9 cellular contexts compared by ENCODE assay signal in genomic region chr9:37034938-37035471, GRCh38. TPM values are rescaled to one million over a fixed set of nuclear protein-coding genes. Genes with fewer than 3 reads are reported as not detected.
A peak's percentile ranks its signal among the peaks of the same experiment; 100 is the strongest.
DNase-seq lines count a peak whose midpoint lies in the region; ATAC-seq and TF ChIP-seq lines count a peak whose summit lies in the region.
"Had no signal": no experiment of that assay in that cellular context is flagged by ENCODE, and none has a peak within 500 bp of the region (broad histone marks: within the 10 kb centered on the region; RNA-seq: fewer than 3 reads in every experiment).

No MANE protein-coding gene starts in this region.

- TF ChIP-seq CTCF in GM12865 (IDR thresholded peaks at IDR 0.05; ENCODE audit: insufficient read depth, low read depth, low read length, missing control alignments), result no peak
- TF ChIP-seq CTCF in kidney epithelial cell (IDR thresholded peaks at IDR 0.05; ENCODE audit: insufficient read depth, low read length, poor library complexity, severe bottlenecking), result peak; percentile 0

- peaks cover 62 to 74% of the 10 kb centered on the region in 2 donors for H3K27me3 Mint-ChIP-seq in CD4-positive, alpha-beta memory T cell
- peaks cover 72 to 89% of the 10 kb centered on the region in 2 donors for H3K27me3 Mint-ChIP-seq in T-cell

- H3K4me3 ChIP-seq in CD4-positive, alpha-beta memory T cell (ENCODE audit: low read length in 2 of 2), result no peak overlapping the region
- H3K4me3 ChIP-seq in GM12865 (ENCODE audit: low read depth, low read length) (peak overlapping the region; percentile 87), kidney epithelial cell (ENCODE audit: low read depth, low read length) (no peak overlapping the region)
- H3K4me3 ChIP-seq: MG63 had no signal

- H3K9me3 Mint-ChIP-seq in CD4-positive, alpha-beta memory T cell, result peaks cover 0 to 11% (median 4%) of the 10 kb centered on the region in 8 donors
- no peaks in the 10 kb centered on the region for H3K9me3 Mint-ChIP-seq in T-cell

- peaks cover 0 to 5% of the 10 kb centered on the region in 2 donors for H3K36me3 Mint-ChIP-seq in CD4-positive, alpha-beta memory T cell
- H3K36me3 Mint-ChIP-seq in T-cell, result no peaks in the 10 kb centered on the region

- H3K9me3 ChIP-seq in CD4-positive, alpha-beta memory T cell (ENCODE audit: control insufficient read depth in 1 of 2, low read length in 2 of 2), result no peaks in the 10 kb centered on the region
- H3K9me3 ChIP-seq: MG63 had no signal

- H3K27ac Mint-ChIP-seq in CD4-positive, alpha-beta memory T cell, result peak overlapping the region in 3 of 7 donors; percentile 29 to 64 (median 59)
- H3K27ac Mint-ChIP-seq in T-cell, result peak overlapping the region in 1 of 2 donors; percentile 19

- peaks cover 55% of the 10 kb centered on the region for H3K4me1 ChIP-seq in CD4-positive, alpha-beta memory T cell (ENCODE audit: insufficient read depth, low read length)

- intact Hi-C loops in CD4-positive, alpha-beta memory T cell (cut with micrococcal nuclease), result no loop called here

- CTCF ChIA-PET in CD4-positive, alpha-beta memory T cell (lab: Charles Lee; ENCODE audit: partially characterized antibody), result no interaction called here
- CTCF ChIA-PET in T-cell (lab: Charles Lee), result no interaction called here

- POLR2A ChIA-PET in CD4-positive, alpha-beta memory T cell (lab: Charles Lee; ENCODE audit: partially characterized antibody), result no interaction called here
- POLR2A ChIA-PET in T-cell (lab: Charles Lee), result interaction anchor here in 1 of 2 donors (0.5 kb wide), 1 partner anchor 184 kb away, joined by 3 read pairs; no protein-coding TSS in a partner anchor

- no peaks in the 10 kb centered on the region for H3K36me3 ChIP-seq in CD4-positive, alpha-beta memory T cell (ENCODE audit: insufficient read depth, low read length)
- H3K36me3 ChIP-seq in kidney epithelial cell (ENCODE audit: control insufficient read depth, insufficient read depth, low read length), result no peaks in the 10 kb centered on the region
- H3K36me3 ChIP-seq: MG63 had no signal

- ATAC-seq in T-cell (replicated peaks in 1 of 4) (no peak), GM21529 (IDR thresholded peaks at IDR 0.05; ENCODE audit: unreplicated experiment) (no peak)

- no peak overlapping the region for H3K27ac ChIP-seq in CD4-positive, alpha-beta memory T cell (ENCODE audit: low read depth, low read length)

- peaks cover 24 to 65% (median 37%) of the 10 kb centered on the region in 4 donors for H3K4me1 Mint-ChIP-seq in CD4-positive, alpha-beta memory T cell
- H3K4me1 Mint-ChIP-seq in T-cell, result peaks cover 41 to 53% (median 43%) of the 10 kb centered on the region in 3 donors

- peak overlapping the region; percentile 35 to 69 (median 65) for H3K4me3 Mint-ChIP-seq in CD4-positive, alpha-beta memory T cell
- H3K4me3 Mint-ChIP-seq in T-cell, result peak overlapping the region; percentile 43 to 86 (median 83)

- DNase-seq in CD4-positive, alpha-beta memory T cell, result peak in 1 of 5 donors; percentile 16
- peak; percentile 42 for DNase-seq in GM12865 (ENCODE audit: low read depth)
- DNase-seq in T-cell, result no peak
- no peak for DNase-seq in kidney epithelial cell (ENCODE audit: low read depth)
- DNase-seq in H4 (ENCODE audit: low spot score), result no peak
- no peak for DNase-seq in effector CD8-positive, alpha-beta T cell (lab: John Stamatoyannopoulos, UW)
- DNase-seq in 8988T, result no peak
- DNase-seq: MG63 had no signal

- peaks cover 80% of the 10 kb centered on the region for H3K27me3 ChIP-seq in CD4-positive, alpha-beta memory T cell (ENCODE audit: insufficient read depth, low read length)
- H3K27me3 ChIP-seq in kidney epithelial cell (ENCODE audit: control insufficient read depth, insufficient read depth, low read length), result peaks cover 89% of the 10 kb centered on the region

RNA-seq across cellular contexts. Expression of gene PAX5, which starts 0.9 kb away (rescaled TPM):
- total RNA-seq in CD4-positive, alpha-beta memory T cell, result not detected
- under 1 TPM in 1 of 2 donors, not detected in 1; 0.32 TPM for polyA plus RNA-seq in CD4-positive, alpha-beta memory T cell
- total RNA-seq in T-cell (10 to 100 TPM in 1 of 5 donors, 1 to 10 TPM in 4; 1.7 to 12.4 (median 4.4) TPM), kidney epithelial cell (not detected in 2 replicates)
- total RNA-seq in H4 (2014; rRNA removed; shearing (Covaris generic)), result not detected in 2 replicates
